Comparison of ENCODE assay signal across 1 cellular context in genomic region chr15:76345880-76346665, GRCh38.
TF ChIP-seq lines count a peak whose summit lies in the region.

No MANE protein-coding gene starts in this region.

TF ChIP-seq in HepG2, 621 proteins besides CTCF, POLR2A, EP300 and RAD21 (continued from another document and continues in another):
- TF ChIP-seq ZNF740 (CRISPR knock-in tag; IDR thresholded peaks at IDR 0.05): no peak; the same call in 1 of the 2 replicates
- TF ChIP-seq CREB1 (IDR thresholded peaks at IDR 0.05): no peak
- no peak for TF ChIP-seq CREB1 (CRISPR knock-in tag; IDR thresholded peaks at IDR 0.05)
- no peak; the same call in 1 of the 2 replicates for TF ChIP-seq ZNF367 (CRISPR knock-in tag; IDR thresholded peaks at IDR 0.05; ENCODE audit: borderline replicate concordance)
- peak; percentile 47; the same call in 1 of the 2 replicates for TF ChIP-seq TAF1 (CRISPR knock-in tag; IDR thresholded peaks at IDR 0.05)
- no peak for TF ChIP-seq MTERF4 (CRISPR knock-in tag; IDR thresholded peaks at IDR 0.05)
- TF ChIP-seq ZBTB21 (CRISPR knock-in tag; IDR thresholded peaks at IDR 0.05): no peak
- no peak for TF ChIP-seq CENPX (CRISPR knock-in tag; IDR thresholded peaks at IDR 0.05)
- no peak for TF ChIP-seq DDIT3 (CRISPR knock-in tag; IDR thresholded peaks at IDR 0.05)
- no peak; the same call in 1 of the 2 replicates for TF ChIP-seq HHEX (CRISPR knock-in tag; IDR thresholded peaks at IDR 0.05)
- peak; percentile 15; the same call in 1 of the 2 replicates for TF ChIP-seq HIVEP1 (CRISPR knock-in tag; IDR thresholded peaks at IDR 0.05)
- no peak for TF ChIP-seq ZNF570 (CRISPR knock-in tag; IDR thresholded peaks at IDR 0.05; ENCODE audit: borderline replicate concordance)
- no peak for TF ChIP-seq PCBP2 (optimal IDR thresholded peaks at IDR 0.05; ENCODE audit: low read depth, low read length, poor library complexity, severe bottlenecking)
- peak; percentile 55; the same call in 1 of the 2 replicates for TF ChIP-seq ZNF317 (CRISPR knock-in tag; IDR thresholded peaks at IDR 0.05)
- no peak for TF ChIP-seq HIC2 (CRISPR knock-in tag; IDR thresholded peaks at IDR 0.05; ENCODE audit: low read depth)
- no peak for TF ChIP-seq CAMTA2 (CRISPR knock-in tag; IDR thresholded peaks at IDR 0.05; ENCODE audit: borderline replicate concordance)
- no peak for TF ChIP-seq ZNF136 (CRISPR knock-in tag; IDR thresholded peaks at IDR 0.05; ENCODE audit: low read depth)
- TF ChIP-seq ZNF772 (CRISPR knock-in tag; IDR thresholded peaks at IDR 0.05): no peak
- TF ChIP-seq E2F2 (CRISPR knock-in tag; IDR thresholded peaks at IDR 0.05; ENCODE audit: borderline replicate concordance): no peak; the same call in 1 of the 2 replicates
- TF ChIP-seq JUND (CRISPR knock-in tag; IDR thresholded peaks at IDR 0.05): no peak
- TF ChIP-seq HNRNPH1 (optimal IDR thresholded peaks at IDR 0.05; ENCODE audit: low read depth, low read length): peak; percentile 26
- TF ChIP-seq PTBP1 (IDR thresholded peaks at IDR 0.05; ENCODE audit: low read depth, low read length, poor library complexity, severe bottlenecking): no peak
- no peak for TF ChIP-seq ZFP36L2 (CRISPR knock-in tag; IDR thresholded peaks at IDR 0.05)
- TF ChIP-seq ZNF432 (CRISPR knock-in tag; IDR thresholded peaks at IDR 0.05; ENCODE audit: borderline replicate concordance): no peak
- TF ChIP-seq ZNF3 (CRISPR knock-in tag; IDR thresholded peaks at IDR 0.05): no peak
- no peak for TF ChIP-seq KDM5A (IDR thresholded peaks at IDR 0.05; ENCODE audit: borderline replicate concordance, low read length)
- no peak for TF ChIP-seq NPAS2 (CRISPR knock-in tag; IDR thresholded peaks at IDR 0.05; ENCODE audit: borderline replicate concordance)
- TF ChIP-seq SMYD3 (CRISPR knock-in tag; IDR thresholded peaks at IDR 0.05): no peak
- TF ChIP-seq ATF7-NPFF (CRISPR knock-in tag; IDR thresholded peaks at IDR 0.05; ENCODE audit: low read depth): no peak; the same call in 1 of the 2 replicates
- no peak for TF ChIP-seq ZNF747 (CRISPR knock-in tag; IDR thresholded peaks at IDR 0.05; ENCODE audit: borderline replicate concordance)
- peak; percentile 88 for TF ChIP-seq ZNF687 (CRISPR knock-in tag; IDR thresholded peaks at IDR 0.05)
- no peak for TF ChIP-seq ZNF607 (CRISPR knock-in tag; IDR thresholded peaks at IDR 0.05; ENCODE audit: borderline replicate concordance)
- TF ChIP-seq SPEN (CRISPR knock-in tag; IDR thresholded peaks at IDR 0.05; ENCODE audit: low read depth): 0 out of 2 replicates have a peak, but pooled peaks have one; percentile 16
- no peak for TF ChIP-seq ZNF878 (CRISPR knock-in tag; IDR thresholded peaks at IDR 0.05)
- no peak for TF ChIP-seq HMGA1 (CRISPR knock-in tag; conservative IDR thresholded peaks at IDR 0.05)
- TF ChIP-seq MTF1 (CRISPR knock-in tag; IDR thresholded peaks at IDR 0.05): 0 out of 2 replicates have a peak, but pooled peaks have one; percentile 24
- TF ChIP-seq TBX3 (IDR thresholded peaks at IDR 0.05; ENCODE audit: borderline replicate concordance): no peak
- no peak for TF ChIP-seq CEBPZ (IDR thresholded peaks at IDR 0.05; ENCODE audit: low read length)
- TF ChIP-seq FOXK1 (CRISPR knock-in tag; IDR thresholded peaks at IDR 0.05; ENCODE audit: borderline replicate concordance, low read depth): no peak
- no peak for TF ChIP-seq THAP7 (CRISPR knock-in tag; IDR thresholded peaks at IDR 0.05)
- TF ChIP-seq PATZ1 (CRISPR knock-in tag; IDR thresholded peaks at IDR 0.05): peak; percentile 23; the same call in 1 of the 2 replicates
- TF ChIP-seq ZNF414 (CRISPR knock-in tag; IDR thresholded peaks at IDR 0.05): no peak
- TF ChIP-seq ZNF644 (CRISPR knock-in tag; IDR thresholded peaks at IDR 0.05; ENCODE audit: low read depth): no peak
- no peak for TF ChIP-seq DMTF1 (CRISPR knock-in tag; IDR thresholded peaks at IDR 0.05)
- no peak for TF ChIP-seq SIX4 (CRISPR knock-in tag; IDR thresholded peaks at IDR 0.05)
- TF ChIP-seq ZNF44 (CRISPR knock-in tag; IDR thresholded peaks at IDR 0.05): no peak
